16 cellular contexts compared by ENCODE assay signal in genomic region chr2:55013936-55014335, GRCh38. TPM values are rescaled to one million over a fixed set of nuclear protein-coding genes. Genes with fewer than 3 reads are reported as not detected.
A peak's percentile ranks its signal among the peaks of the same experiment; 100 is the strongest.
DNase-seq lines count a peak whose midpoint lies in the region; ATAC-seq, FAIRE-seq and TF ChIP-seq lines count a peak whose summit lies in the region.
"Had no signal": no experiment of that assay in that cellular context is flagged by ENCODE, and none has a peak within 500 bp of the region (broad histone marks: within the 10 kb centered on the region; RNA-seq: fewer than 3 reads in every experiment).

No MANE protein-coding gene starts in this region.

- TF ChIP-seq CTCF in Panc1 (IDR thresholded peaks at IDR 0.05) (no peak; the same call in 1 of the 2 replicates), Caco-2 (IDR thresholded peaks at IDR 0.05; ENCODE audit: insufficient read depth in 1 of 2, low read depth in 1 of 2, low read length in 1 of 2, severe bottlenecking in 1 of 2, unreplicated experiment in 1 of 2) (no peak)

- H3K4me1 ChIP-seq in Panc1 (ENCODE audit: control insufficient read depth, insufficient read depth, low read length) (peaks cover 81% of the 10 kb centered on the region), subcutaneous abdominal adipose tissue (ENCODE audit: control insufficient read depth in 5 of 5, insufficient read depth in 5 of 5, low read length in 5 of 5) (peaks cover 4 to 78% (median 62%) of the 10 kb centered on the region in 5 donors), Caco-2 (peaks cover 66% of the 10 kb centered on the region)

- H3K4me3 ChIP-seq in Panc1 (ENCODE audit: low read depth in 2 of 2, low read length in 2 of 2) (no peak overlapping the region), subcutaneous abdominal adipose tissue (ENCODE audit: low read depth in 1 of 5, low read length in 5 of 5) (no peak overlapping the region), Caco-2 (ENCODE audit: low read depth, low read length) (no peak overlapping the region)

- H3K9ac ChIP-seq in subcutaneous abdominal adipose tissue (ENCODE audit: low read length in 5 of 5) = peak overlapping the region in 2 of 5 donors; percentile 56 to 72

- no peaks in the 10 kb centered on the region for H3K27me3 ChIP-seq in Panc1 (ENCODE audit: control insufficient read depth, insufficient read depth, low read length)
- no peaks in the 10 kb centered on the region for H3K27me3 ChIP-seq in subcutaneous abdominal adipose tissue (ENCODE audit: control insufficient read depth in 5 of 5, insufficient read depth in 4 of 5, low read length in 5 of 5)
- H3K27me3 ChIP-seq in Caco-2 (replicated peaks; ENCODE audit: control insufficient read depth, insufficient read depth, low read length) = no peaks in the 10 kb centered on the region

- no peaks in the 10 kb centered on the region for H3K9me3 Mint-ChIP-seq in Caco-2 (ENCODE audit: unreplicated experiment)
- H3K9me3 Mint-ChIP-seq: immature natural killer cell had no signal

- H3K36me3 ChIP-seq in Panc1 (ENCODE audit: control insufficient read depth, insufficient read depth, low read length) (peaks cover 2% of the 10 kb centered on the region; the same call in 1 of the 2 replicates), subcutaneous abdominal adipose tissue (ENCODE audit: control insufficient read depth in 5 of 5, insufficient read depth in 5 of 5, low read length in 5 of 5) (peaks cover 0 to 11% (median 0%) of the 10 kb centered on the region in 5 donors), Caco-2 (ENCODE audit: control insufficient read depth, insufficient read depth, low read length) (no peaks in the 10 kb centered on the region; the same call in 1 of the 2 replicates)

- H3K4me1 Mint-ChIP-seq in Caco-2 (ENCODE audit: low read depth, unreplicated experiment) = peaks cover 36% of the 10 kb centered on the region

- DNase-seq in Right ventricle myocardium superior (no peak), cardiac septum (ENCODE audit: low spot score) (no peak), Panc1 (ENCODE audit: low read depth, low spot score) (no peak), frontal cortex (ENCODE audit: low spot score in 2 of 2) (no peak), activated gamma-delta T cell (lab: John Stamatoyannopoulos, UW) (no peak), Caco-2 (no peak)
- no peak for DNase-seq in stimulated activated CD4-positive, alpha-beta T cell treated with anti-CD3 and anti-CD28 coated beads, Interleukin-2, amount 100 ng/mL, for 48 hours
- DNase-seq: amniotic stem cell; H7; immature natural killer cell; NCI-H774; stimulated activated CD4-positive, alpha-beta T cell treated with anti-CD3 and anti-CD28 coated beads, Interleukin-2, amount 100 ng/mL, for 24 hours; stimulated activated naive CD8-positive, alpha-beta T cell treated with anti-CD3 and anti-CD28 coated beads, Interleukin-15, Interleukin-2, amounts not matched to agents 100 U/mL and 50 U/mL, for 24 hours; T1000 had no signal

- H3K27me3 Mint-ChIP-seq in Caco-2 (ENCODE audit: insufficient read depth, unreplicated experiment) = no peaks in the 10 kb centered on the region

- POLR2A ChIA-PET in Panc1 (lab: Charles Lee) (no interaction called here), Caco-2 (lab: Charles Lee) (interaction anchor here (2.3 kb wide), 1 partner anchor 36 kb away, joined by 7 read pairs; the partner anchor contains the start of gene RTN4)

- peak overlapping the region; percentile 91 for H3K27ac ChIP-seq in Panc1 (ENCODE audit: low read length)
- H3K27ac ChIP-seq in subcutaneous abdominal adipose tissue (ENCODE audit: low read depth, low read length) = peak overlapping the region; percentile 8

- no peaks in the 10 kb centered on the region for H3K9me3 ChIP-seq in Panc1 (ENCODE audit: control insufficient read depth, insufficient read depth, low read depth, low read length)
- no peaks in the 10 kb centered on the region for H3K9me3 ChIP-seq in subcutaneous abdominal adipose tissue (ENCODE audit: control insufficient read depth in 5 of 5, low read length in 5 of 5)
- H3K9me3 ChIP-seq in Caco-2 = no peaks in the 10 kb centered on the region

- in situ Hi-C loops in Panc1 (cut with HindIII; ENCODE audit: low pct_unique_long_range_greater_than_20kb, low sequenced_read_pairs) = no loop called here

- H3K36me3 Mint-ChIP-seq in Caco-2 (ENCODE audit: insufficient read depth, unreplicated experiment) = peaks cover 13% of the 10 kb centered on the region
- H3K36me3 Mint-ChIP-seq: immature natural killer cell had no signal

- no TSS peak for BruUV-seq in Panc1 (replicated peaks; lab: Mats Ljungman, UMichigan)
- BruUV-seq in Caco-2 (replicated peaks; lab: Mats Ljungman, UMichigan) = no TSS peak

- CTCF ChIA-PET in Panc1 (lab: Charles Lee) = interaction anchor here (0.7 kb wide), 1 partner anchor 114 kb away, joined by 3 read pairs; no protein-coding TSS in a partner anchor
- CTCF ChIA-PET in Caco-2 (lab: Charles Lee) = interaction anchor here (0.6 to 3.6 kb wide), 3 partner anchors 36 to 114 kb away, joined by 5 to 14 read pairs (median 8); partner anchors contain the start of gene RTN4

- peak; percentile 36 for ATAC-seq in Right ventricle myocardium superior (ENCODE audit: poor library complexity)
- ATAC-seq in Panc1 = no peak
- ATAC-seq: esophagus mucosa; stimulated activated naive CD8-positive, alpha-beta T cell treated with anti-CD3 and anti-CD28 coated beads, Interleukin-15, Interleukin-2, amounts not matched to agents 100 U/mL and 50 U/mL, for 24 hours had no signal

- H3K4me3 Mint-ChIP-seq in Caco-2 (ENCODE audit: unreplicated experiment) = no peak overlapping the region
- H3K4me3 Mint-ChIP-seq: immature natural killer cell had no signal

- FAIRE-seq in frontal cortex (lab: Jason Lieb, UNC) = peak; percentile 36

- intact Hi-C loops in Right ventricle myocardium superior (cut with DNase I) = loop anchor here (2.0 kb wide), 1 partner anchor 163 kb away; no protein-coding TSS in a partner anchor
- intact Hi-C loops in cardiac septum (cut with DNase I) = loop anchor here (1.0 to 2.0 kb wide), 3 partner anchors 35 to 157 kb away; no protein-coding TSS in a partner anchor
- intact Hi-C loops in Panc1 (cut with micrococcal nuclease; ENCODE audit: unreplicated experiment) = loop anchor here (2.0 to 5.0 kb wide), 3 partner anchors 33 to 155 kb away; no protein-coding TSS in a partner anchor
- intact Hi-C loops in Caco-2 (cut with micrococcal nuclease; ENCODE audit: unreplicated experiment) = loop anchor here (2.0 kb wide), 1 partner anchor 95 kb away; no protein-coding TSS in a partner anchor

- H3K27ac Mint-ChIP-seq in Caco-2 (ENCODE audit: unreplicated experiment) = no peak overlapping the region

RNA-seq across cellular contexts. Expression of gene RTN4, which starts 36.3 kb away (rescaled TPM):
- total RNA-seq in Right ventricle myocardium superior (56.3 TPM), cardiac septum (174 TPM), Panc1 (2021; ENCODE audit: unreplicated experiment) (513 TPM), frontal cortex (726 TPM), Caco-2 (2022) (231 and 236 TPM in 2 replicates)
- 447 TPM for polyA plus RNA-seq in Panc1 (2012; ENCODE audit: insufficient read length)
